2 cellular contexts compared by ENCODE assay signal in the genomic region with DNA sequence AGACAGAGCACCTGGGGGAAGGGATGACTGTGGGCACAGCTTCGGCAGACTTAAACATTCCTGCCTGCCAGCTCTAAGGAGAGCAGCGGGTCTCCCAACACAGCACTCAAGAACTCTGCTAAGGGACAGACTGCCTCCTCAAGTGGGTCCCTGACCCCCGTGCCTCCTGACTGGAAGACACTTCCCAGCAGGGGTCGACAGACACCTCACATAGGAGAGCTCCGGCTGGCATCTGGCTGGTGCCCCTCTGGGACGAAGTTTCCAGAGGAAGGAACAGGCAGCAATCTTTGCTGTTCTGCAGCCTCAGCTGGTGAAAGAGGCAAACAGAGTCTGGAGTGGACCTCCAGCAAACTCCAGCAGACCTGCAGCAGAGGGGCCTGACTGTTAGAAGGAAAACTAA.
TF ChIP-seq lines count a peak whose summit lies in the region.

No MANE protein-coding gene starts in this region.

TF ChIP-seq in K562, 482 proteins besides CTCF, POLR2A, EP300 and RAD21:
- peak; percentile 54; the same call in 1 of the 2 replicates for TF ChIP-seq CC2D1A (IDR thresholded peaks at IDR 0.05)
TF ChIP-seq in K562: peak in this region for 1; not testable (repeated sequence) for 481.

TF ChIP-seq in HepG2, 621 proteins besides CTCF, POLR2A, EP300 and RAD21:
- peak; percentile 48 for TF ChIP-seq STAG1 (CRISPR knock-in tag; IDR thresholded peaks at IDR 0.05)
- TF ChIP-seq, protein P1, sequence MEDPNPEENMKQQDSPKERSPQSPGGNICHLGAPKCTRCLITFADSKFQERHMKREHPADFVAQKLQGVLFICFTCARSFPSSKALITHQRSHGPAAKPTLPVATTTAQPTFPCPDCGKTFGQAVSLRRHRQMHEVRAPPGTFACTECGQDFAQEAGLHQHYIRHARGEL (CRISPR knock-in tag; IDR thresholded peaks at IDR 0.05) = 0 out of 2 replicates have a peak, but pooled peaks have one; percentile 45
